In genomic region chr10:6401562-6402348, GRCh38 we compare ENCODE assay signal across 8 cellular contexts.
DNase-seq lines count a peak whose midpoint lies in the region; ATAC-seq, FAIRE-seq and TF ChIP-seq lines count a peak whose summit lies in the region.

No MANE protein-coding gene starts in this region.

- peak overlapping the region; percentile 25; the same call in 1 of the 3 replicates for H3K4me3 ChIP-seq in A549

- FAIRE-seq in A549 (lab: Jason Lieb, UNC), result peak; percentile 68

- CTCF ChIA-PET in A549 (lab: Yijun Ruan, JAX) (interaction anchor here (0.5 to 10.2 kb wide), 106 partner anchors 8 to 1575 kb away, joined by 3 to 332 read pairs (median 7); partner anchors contain the start of genes IL15RA and PFKFB3), WTC11 (lab: Charles Lee) (interaction anchor here (0.5 to 4.0 kb wide), 92 partner anchors 9 to 1009 kb away, joined by 3 to 160 read pairs (median 5); partner anchors contain the start of genes ANKRD16, FBH1, PFKFB3 and SFMBT2)

- in situ Hi-C loops in GM13977 (cut with MboI; ENCODE audit: low pct_unique_long_range_greater_than_20kb, low sequenced_read_pairs, unreplicated experiment), result loop anchor here (25.0 kb wide), 1 partner anchor 261 kb away; no protein-coding TSS in a partner anchor

- TF ChIP-seq CTCF in A549 (IDR thresholded peaks at IDR 0.05), result peak; percentile 89
- peak; percentile 90 for TF ChIP-seq CTCF in GM13977 (IDR thresholded peaks at IDR 0.05; ENCODE audit: extremely low read depth, insufficient read depth, missing control alignments)
- peak; percentile 62 for TF ChIP-seq CTCF in WTC11 (IDR thresholded peaks at IDR 0.05)

- DNase-seq in A549 (ENCODE audit: low read depth in 1 of 2, low spot score in 1 of 2) (peak; percentile 96 to 97), GM13977 (ENCODE audit: low spot score) (peak; percentile 82), NCI-H2196 treated with DMSO at 0.1 percent for 48 hours (lab: John Stamatoyannopoulos, UW; ENCODE audit: unreplicated experiment) (peak; percentile 25), WTC11 (ENCODE audit: low spot score) (peak; percentile 74), left colon (peak; percentile 71 to 74)
- peak; percentile 58 for DNase-seq in stimulated activated CD4-positive, alpha-beta T cell treated with anti-CD3 and anti-CD28 coated beads, Interleukin-1b, Interleukin-23, amount 100 ng/mL, for 48 hours

- 6% methylated on average over 18 of the region's 18 CpGs for WGBS in A549 (ENCODE audit: missing lambda C conversion rate)

- no peaks in the 10 kb centered on the region for H3K9me3 Mint-ChIP-seq in WTC11
- H3K9me3 Mint-ChIP-seq in dendritic cell treated with granulocyte-macrophage colony-stimulating factor and Interleukin-4, amounts not matched to agents 40 ng/mL and 50 ng/mL, for 4 days, result no peaks in the 10 kb centered on the region

- H3K36me3 Mint-ChIP-seq in WTC11, result no peaks in the 10 kb centered on the region
- no peaks in the 10 kb centered on the region for H3K36me3 Mint-ChIP-seq in dendritic cell treated with granulocyte-macrophage colony-stimulating factor and Interleukin-4, amounts not matched to agents 40 ng/mL and 50 ng/mL, for 4 days (ENCODE audit: low read depth)

- intact Hi-C loops in dendritic cell treated with granulocyte-macrophage colony-stimulating factor and Interleukin-4, amounts not matched to agents 40 ng/mL and 50 ng/mL, for 4 days (cut with micrococcal nuclease), result loop anchor here (1.0 to 10.0 kb wide), 5 partner anchors 199 to 449 kb away; partner anchors contain the start of genes PFKFB3 and RBM17
- intact Hi-C loops in left colon (cut with DNase I, micrococcal nuclease), result loop anchor here (2.0 to 10.0 kb wide), 3 partner anchors 199 to 307 kb away; partner anchors contain the start of gene PFKFB3 (in 1 of the 2)

- H3K27ac Mint-ChIP-seq in WTC11, result peak overlapping the region; percentile 38; the same call in 1 of the 2 replicates
- peak overlapping the region; percentile 64 for H3K27ac Mint-ChIP-seq in dendritic cell treated with granulocyte-macrophage colony-stimulating factor and Interleukin-4, amounts not matched to agents 40 ng/mL and 50 ng/mL, for 4 days

- POLR2A ChIA-PET in A549 (lab: Yijun Ruan, JAX), result interaction anchor here (0.5 to 6.2 kb wide), 22 partner anchors 47 to 1009 kb away, joined by 3 to 367 read pairs (median 5); partner anchors contain the start of genes PFKFB3 and SFMBT2
- POLR2A ChIA-PET in WTC11 (lab: Charles Lee), result interaction anchor here (0.6 to 2.5 kb wide), 3 partner anchors 199 to 328 kb away, joined by 3 to 33 read pairs (median 4); partner anchors contain the start of gene PFKFB3

- no peaks in the 10 kb centered on the region for H3K9me3 ChIP-seq in A549

- H3K4me3 Mint-ChIP-seq in WTC11, result peak overlapping the region; percentile 42
- peak overlapping the region; percentile 64 for H3K4me3 Mint-ChIP-seq in dendritic cell treated with granulocyte-macrophage colony-stimulating factor and Interleukin-4, amounts not matched to agents 40 ng/mL and 50 ng/mL, for 4 days

- peaks cover 28% of the 10 kb centered on the region for H3K4me1 Mint-ChIP-seq in WTC11
- peaks cover 41% of the 10 kb centered on the region for H3K4me1 Mint-ChIP-seq in dendritic cell treated with granulocyte-macrophage colony-stimulating factor and Interleukin-4, amounts not matched to agents 40 ng/mL and 50 ng/mL, for 4 days (ENCODE audit: low read depth)

- TF ChIP-seq RAD21 in A549 (conservative IDR thresholded peaks at IDR 0.05 in 1 of 2, IDR thresholded peaks at IDR 0.05 in 1 of 2), result peak; percentile 99

- no peak for TF ChIP-seq POLR2A in A549 (IDR thresholded peaks at IDR 0.05; ENCODE audit: low read length)

- peaks cover 72% of the 10 kb centered on the region for H3K4me1 ChIP-seq in A549

- H3K27me3 Mint-ChIP-seq in WTC11 (ENCODE audit: low read depth), result no peaks in the 10 kb centered on the region; the same call in 1 of the 2 replicates
- peaks cover 21% of the 10 kb centered on the region for H3K27me3 Mint-ChIP-seq in dendritic cell treated with granulocyte-macrophage colony-stimulating factor and Interleukin-4, amounts not matched to agents 40 ng/mL and 50 ng/mL, for 4 days

- H3K4me2 ChIP-seq in A549, result peak overlapping the region; percentile 73

- H3K27ac ChIP-seq in A549, result peak overlapping the region; percentile 91 to 96

- peak; percentile 90 for ATAC-seq in A549
- ATAC-seq in HG03095 (IDR thresholded peaks at IDR 0.05; ENCODE audit: unreplicated experiment), result peak; percentile 84
- peak; percentile 95 for ATAC-seq in WTC11
- peak; percentile 99 for ATAC-seq in left colon

- TF ChIP-seq EP300 in A549 (IDR thresholded peaks at IDR 0.05), result peak; percentile 43 to 66; a peak in 2 of 5 replicates

TF ChIP-seq in A549, 52 proteins besides CTCF, POLR2A, EP300 and RAD21 (continues in another document):
- TF ChIP-seq GATA3 (IDR thresholded peaks at IDR 0.05; ENCODE audit: borderline replicate concordance), result peak; percentile 75; the same call in 1 of the 2 replicates
- TF ChIP-seq NFE2L2 (conservative IDR thresholded peaks at IDR 0.05; ENCODE audit: low read length), result peak; percentile 97
- no peak for TF ChIP-seq RNF2 (IDR thresholded peaks at IDR 0.05; ENCODE audit: borderline replicate concordance, low read depth)
- TF ChIP-seq RFX5 (IDR thresholded peaks at IDR 0.05), result 0 out of 2 replicates have a peak, but pooled peaks have one; percentile 31
- TF ChIP-seq ZFP36 (IDR thresholded peaks at IDR 0.05; ENCODE audit: borderline replicate concordance, partially characterized antibody), result no peak
- TF ChIP-seq RARB (CRISPR knock-in tag; IDR thresholded peaks at IDR 0.05), result no peak
- no peak for TF ChIP-seq KDM1A (IDR thresholded peaks at IDR 0.05; ENCODE audit: low read depth)
- no peak for TF ChIP-seq FOSB (CRISPR knock-in tag; IDR thresholded peaks at IDR 0.05)
- TF ChIP-seq ZC3H11A (IDR thresholded peaks at IDR 0.05), result no peak
- no peak for TF ChIP-seq MAZ (IDR thresholded peaks at IDR 0.05; ENCODE audit: borderline replicate concordance, low read depth, low read length)
- no peak for TF ChIP-seq KDM5A (IDR thresholded peaks at IDR 0.05)
- no peak for TF ChIP-seq EHMT2 (IDR thresholded peaks at IDR 0.05; ENCODE audit: low read depth)
- TF ChIP-seq HDAC2 (IDR thresholded peaks at IDR 0.05), result no peak
- no peak for TF ChIP-seq NR3C1 (IDR thresholded peaks at IDR 0.05)
- TF ChIP-seq JUNB (IDR thresholded peaks at IDR 0.05), result peak; percentile 30; the same call in 1 of the 2 replicates
- TF ChIP-seq MAFK (IDR thresholded peaks at IDR 0.05; ENCODE audit: partially characterized antibody), result peak; percentile 99
- no peak for TF ChIP-seq ESRRA (IDR thresholded peaks at IDR 0.05; ENCODE audit: borderline replicate concordance, low read length)
- TF ChIP-seq EHF (CRISPR knock-in tag; IDR thresholded peaks at IDR 0.05), result no peak
- TF ChIP-seq ELK1 (IDR thresholded peaks at IDR 0.05; ENCODE audit: low read depth, low read length), result no peak
- TF ChIP-seq HOXB5 (CRISPR knock-in tag; IDR thresholded peaks at IDR 0.05), result no peak

TF ChIP-seq in WTC11, 78 proteins besides CTCF, POLR2A, EP300 and RAD21:
- TF ChIP-seq E2F4 (CRISPR knock-in tag; IDR thresholded peaks at IDR 0.05; ENCODE audit: borderline replicate concordance, low read depth), result no peak
- peak; percentile 64; the same call in 1 of the 2 replicates for TF ChIP-seq NFE2L1 (CRISPR knock-in tag; IDR thresholded peaks at IDR 0.05)

Comparison
In these comparisons a context has a peak if more than half of its experiments do, and no peak if none do; other contexts are left out.
1. Peak in every context shown above with its lines: DNase-seq, ATAC-seq, H3K4me3 ChIP-seq and H3K27ac ChIP-seq.
2. DNase-seq: peak in every context shown above with its lines; median percentile 96 in A549; 82 in GM13977; 74 in WTC11; 72 in left colon; 58 in stimulated activated CD4-positive, alpha-beta T cell treated with anti-CD3 and anti-CD28 coated beads, Interleukin-1b, Interleukin-23, amount 100 ng/mL, for 48 hours; 25 in NCI-H2196 treated with DMSO at 0.1 percent for 48 hours.